Comparison of ENCODE assay signal across 13 cellular contexts in genomic region chr10:95963202-95963991, GRCh38. TPM values are rescaled to one million over a fixed set of nuclear protein-coding genes. Genes with fewer than 3 reads are reported as not detected.
DNase-seq lines count a peak whose midpoint lies in the region; ATAC-seq and TF ChIP-seq lines count a peak whose summit lies in the region.
"Had no signal": no experiment of that assay in that cellular context is flagged by ENCODE, and none has a peak within 500 bp of the region (broad histone marks: within the 10 kb centered on the region; RNA-seq: fewer than 3 reads in every experiment).

No MANE protein-coding gene starts in this region.

- peak; percentile 23 for TF ChIP-seq POLR2A in GM18505 (IDR thresholded peaks at IDR 0.05; ENCODE audit: borderline replicate concordance, extremely low read depth, insufficient read depth, insufficient read length)

- no TSS peak for BruUV-seq in MCF 10A (replicated peaks; lab: Mats Ljungman, UMichigan)

- peaks cover 9 to 27% (median 15%) of the 10 kb centered on the region in 4 donors for H3K4me1 Mint-ChIP-seq in CD4-positive, CD25-positive, alpha-beta regulatory T cell
- peaks cover 11% of the 10 kb centered on the region for H3K4me1 Mint-ChIP-seq in activated naive CD8-positive, alpha-beta T cell treated with anti-CD3 and anti-CD28 coated beads, Interleukin-2, amount 10 ng/mL, durations not matched to agents 7 days and 5 days
- no peaks in the 10 kb centered on the region for H3K4me1 Mint-ChIP-seq in MCF 10A (ENCODE audit: insufficient read depth, unreplicated experiment)

- CTCF ChIA-PET in MCF 10A (lab: Yijun Ruan, JAX) = interaction anchor here (0.6 kb wide), 3 partner anchors 9 to 785 kb away, joined by 3 read pairs; no protein-coding TSS in a partner anchor

- H3K9me3 Mint-ChIP-seq in CD4-positive, CD25-positive, alpha-beta regulatory T cell = peaks cover 0 to 10% (median 6%) of the 10 kb centered on the region in 7 donors
- peaks cover 8% of the 10 kb centered on the region for H3K9me3 Mint-ChIP-seq in activated naive CD8-positive, alpha-beta T cell treated with anti-CD3 and anti-CD28 coated beads, Interleukin-2, amount 10 ng/mL, durations not matched to agents 7 days and 5 days
- no peaks in the 10 kb centered on the region for H3K9me3 Mint-ChIP-seq in MCF 10A (ENCODE audit: unreplicated experiment)

- H3K36me3 Mint-ChIP-seq in CD4-positive, CD25-positive, alpha-beta regulatory T cell = no peaks in the 10 kb centered on the region
- peaks cover 7% of the 10 kb centered on the region for H3K36me3 Mint-ChIP-seq in activated naive CD8-positive, alpha-beta T cell treated with anti-CD3 and anti-CD28 coated beads, Interleukin-2, amount 10 ng/mL, durations not matched to agents 7 days and 5 days
- H3K36me3 Mint-ChIP-seq in MCF 10A (ENCODE audit: insufficient read depth, unreplicated experiment) = no peaks in the 10 kb centered on the region

- POLR2A ChIA-PET in activated naive CD8-positive, alpha-beta T cell treated with anti-CD3 and anti-CD28 coated beads, Interleukin-2, amount 10 ng/mL, durations not matched to agents 7 days and 5 days (lab: Charles Lee) = interaction anchor here (0.9 kb wide), 1 partner anchor 126 kb away, joined by 3 read pairs; no protein-coding TSS in a partner anchor
- POLR2A ChIA-PET in MCF 10A (lab: Yijun Ruan, JAX) = interaction anchor here (0.6 kb wide), 1 partner anchor 1040 kb away, joined by 3 read pairs; no protein-coding TSS in a partner anchor

- H3K27me3 Mint-ChIP-seq in CD4-positive, CD25-positive, alpha-beta regulatory T cell = no peaks in the 10 kb centered on the region
- no peaks in the 10 kb centered on the region for H3K27me3 Mint-ChIP-seq in activated naive CD8-positive, alpha-beta T cell treated with anti-CD3 and anti-CD28 coated beads, Interleukin-2, amount 10 ng/mL, durations not matched to agents 7 days and 5 days
- peaks cover 20% of the 10 kb centered on the region for H3K27me3 Mint-ChIP-seq in MCF 10A (ENCODE audit: insufficient read depth, unreplicated experiment)

- peak overlapping the region; percentile 65 for H3K27ac ChIP-seq in CD4-positive, CD25-positive, alpha-beta regulatory T cell (ENCODE audit: insufficient read depth, low read length, poor library complexity, severe bottlenecking)
- H3K27ac ChIP-seq: C4-2B had no signal

- no peaks in the 10 kb centered on the region for H3K27me3 ChIP-seq in CD4-positive, CD25-positive, alpha-beta regulatory T cell (ENCODE audit: control insufficient read depth, insufficient read depth, low read length)

- TF ChIP-seq CTCF in MCF 10A (IDR thresholded peaks at IDR 0.05; ENCODE audit: unreplicated experiment) = no peak

- ATAC-seq in CD4-positive, CD25-positive, alpha-beta regulatory T cell (ENCODE audit: low read depth in 2 of 2) = peak; percentile 72 to 81
- no peak for ATAC-seq in GM18505 (IDR thresholded peaks at IDR 0.05; ENCODE audit: unreplicated experiment)
- peak; percentile 76 for ATAC-seq in activated naive CD8-positive, alpha-beta T cell treated with anti-CD3 and anti-CD28 coated beads, Interleukin-2, amount 10 ng/mL, durations not matched to agents 7 days and 5 days (ENCODE audit: low read depth)
- no peak for ATAC-seq in GM18517 (IDR thresholded peaks at IDR 0.05; ENCODE audit: unreplicated experiment)
- ATAC-seq in SK-N-SH treated with all-trans-retinoic acid at 6 μM for 48 hours = no peak
- ATAC-seq: PC-3 had no signal

- H3K4me1 ChIP-seq in CD4-positive, CD25-positive, alpha-beta regulatory T cell (ENCODE audit: control insufficient read depth, insufficient read depth, low read length, poor library complexity, severe bottlenecking) = peaks cover 19% of the 10 kb centered on the region

- peak overlapping the region; percentile 71 for H3K4me3 ChIP-seq in CD4-positive, CD25-positive, alpha-beta regulatory T cell (ENCODE audit: low read depth, low read length)

- intact Hi-C loops in MCF 10A (cut with micrococcal nuclease) = no loop called here

- peak overlapping the region; percentile 70 to 89 (median 79) for H3K27ac Mint-ChIP-seq in CD4-positive, CD25-positive, alpha-beta regulatory T cell
- peak overlapping the region; percentile 83 for H3K27ac Mint-ChIP-seq in activated naive CD8-positive, alpha-beta T cell treated with anti-CD3 and anti-CD28 coated beads, Interleukin-2, amount 10 ng/mL, durations not matched to agents 7 days and 5 days
- no peak overlapping the region for H3K27ac Mint-ChIP-seq in MCF 10A (ENCODE audit: low read depth, unreplicated experiment)

- peak overlapping the region; percentile 5 to 62 (median 34) for H3K4me3 Mint-ChIP-seq in CD4-positive, CD25-positive, alpha-beta regulatory T cell
- peak overlapping the region; percentile 53 for H3K4me3 Mint-ChIP-seq in activated naive CD8-positive, alpha-beta T cell treated with anti-CD3 and anti-CD28 coated beads, Interleukin-2, amount 10 ng/mL, durations not matched to agents 7 days and 5 days
- no peak overlapping the region for H3K4me3 Mint-ChIP-seq in MCF 10A (ENCODE audit: unreplicated experiment)

- peaks cover 7 to 17% of the 10 kb centered on the region in 2 experiments for H3K9me3 ChIP-seq in CD4-positive, CD25-positive, alpha-beta regulatory T cell (ENCODE audit: control insufficient read depth in 2 of 2, low read length in 2 of 2)

- DNase-seq in CD4-positive, CD25-positive, alpha-beta regulatory T cell = peak in 2 of 3 donors; percentile 33 to 74
- DNase-seq in NOMO-1 treated with dmso at 0.1 percent for 144 hours (lab: John Stamatoyannopoulos, UW; ENCODE audit: unreplicated experiment) = peak; percentile 38
- DNase-seq in activated naive CD8-positive, alpha-beta T cell treated with anti-CD3 and anti-CD28 coated beads, Interleukin-2, amount 10 ng/mL, durations not matched to agents 7 days and 5 days = no peak
- no peak for DNase-seq in cerebellar cortex (ENCODE audit: low spot score)
- DNase-seq in MCF 10A (ENCODE audit: unreplicated experiment) = no peak
- DNase-seq: activated gamma-delta T cell, NCI-H2029, PC-3, trophoblast cell had no signal

- H3K36me3 ChIP-seq in CD4-positive, CD25-positive, alpha-beta regulatory T cell (ENCODE audit: control insufficient read depth, insufficient read depth, low read length) = no peaks in the 10 kb centered on the region

TF ChIP-seq in SK-N-SH treated with all-trans-retinoic acid at 6 μM for 48 hours, 23 proteins besides CTCF, POLR2A, EP300 and RAD21 (continues in another document):
- TF ChIP-seq, protein P1, sequence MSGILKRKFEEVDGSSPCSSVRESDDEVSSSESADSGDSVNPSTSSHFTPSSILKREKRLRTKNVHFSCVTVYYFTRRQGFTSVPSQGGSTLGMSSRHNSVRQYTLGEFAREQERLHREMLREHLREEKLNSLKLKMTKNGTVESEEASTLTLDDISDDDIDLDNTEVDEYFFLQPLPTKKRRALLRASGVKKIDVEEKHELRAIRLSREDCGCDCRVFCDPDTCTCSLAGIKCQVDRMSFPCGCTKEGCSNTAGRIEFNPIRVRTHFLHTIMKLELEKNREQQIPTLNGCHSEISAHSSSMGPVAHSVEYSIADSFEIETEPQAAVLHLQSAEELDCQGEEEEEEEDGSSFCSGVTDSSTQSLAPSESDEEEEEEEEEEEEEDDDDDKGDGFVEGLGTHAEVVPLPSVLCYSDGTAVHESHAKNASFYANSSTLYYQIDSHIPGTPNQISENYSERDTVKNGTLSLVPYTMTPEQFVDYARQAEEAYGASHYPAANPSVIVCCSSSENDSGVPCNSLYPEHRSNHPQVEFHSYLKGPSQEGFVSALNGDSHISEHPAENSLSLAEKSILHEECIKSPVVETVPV (CRISPR knock-in tag; IDR thresholded peaks at IDR 0.05) = no peak
- TF ChIP-seq ZC3H10 (CRISPR knock-in tag; IDR thresholded peaks at IDR 0.05) = no peak
- no peak for TF ChIP-seq BACH2 (CRISPR knock-in tag; IDR thresholded peaks at IDR 0.05; ENCODE audit: borderline replicate concordance)
- TF ChIP-seq, protein P2, sequence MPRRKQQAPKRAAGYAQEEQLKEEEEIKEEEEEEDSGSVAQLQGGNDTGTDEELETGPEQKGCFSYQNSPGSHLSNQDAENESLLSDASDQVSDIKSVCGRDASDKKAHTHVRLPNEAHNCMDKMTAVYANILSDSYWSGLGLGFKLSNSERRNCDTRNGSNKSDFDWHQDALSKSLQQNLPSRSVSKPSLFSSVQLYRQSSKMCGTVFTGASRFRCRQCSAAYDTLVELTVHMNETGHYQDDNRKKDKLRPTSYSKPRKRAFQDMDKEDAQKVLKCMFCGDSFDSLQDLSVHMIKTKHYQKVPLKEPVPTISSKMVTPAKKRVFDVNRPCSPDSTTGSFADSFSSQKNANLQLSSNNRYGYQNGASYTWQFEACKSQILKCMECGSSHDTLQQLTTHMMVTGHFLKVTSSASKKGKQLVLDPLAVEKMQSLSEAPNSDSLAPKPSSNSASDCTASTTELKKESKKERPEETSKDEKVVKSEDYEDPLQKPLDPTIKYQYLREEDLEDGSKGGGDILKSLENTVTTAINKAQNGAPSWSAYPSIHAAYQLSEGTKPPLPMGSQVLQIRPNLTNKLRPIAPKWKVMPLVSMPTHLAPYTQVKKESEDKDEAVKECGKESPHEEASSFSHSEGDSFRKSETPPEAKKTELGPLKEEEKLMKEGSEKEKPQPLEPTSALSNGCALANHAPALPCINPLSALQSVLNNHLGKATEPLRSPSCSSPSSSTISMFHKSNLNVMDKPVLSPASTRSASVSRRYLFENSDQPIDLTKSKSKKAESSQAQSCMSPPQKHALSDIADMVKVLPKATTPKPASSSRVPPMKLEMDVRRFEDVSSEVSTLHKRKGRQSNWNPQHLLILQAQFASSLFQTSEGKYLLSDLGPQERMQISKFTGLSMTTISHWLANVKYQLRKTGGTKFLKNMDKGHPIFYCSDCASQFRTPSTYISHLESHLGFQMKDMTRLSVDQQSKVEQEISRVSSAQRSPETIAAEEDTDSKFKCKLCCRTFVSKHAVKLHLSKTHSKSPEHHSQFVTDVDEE (CRISPR knock-in tag; IDR thresholded peaks at IDR 0.05) = no peak

RNA-seq across cellular contexts. Expression of gene CC2D2B, which starts 55.6 kb away (rescaled TPM):
- 3.1 TPM for total RNA-seq in CD4-positive, CD25-positive, alpha-beta regulatory T cell
- under 1 TPM in 1 of 4 donors, not detected in 3; 0.63 TPM for polyA plus RNA-seq in CD4-positive, CD25-positive, alpha-beta regulatory T cell
- under 1 TPM in 1 of 2 experiments, not detected in 1; 0.48 TPM for total RNA-seq in activated naive CD8-positive, alpha-beta T cell treated with anti-CD3 and anti-CD28 coated beads, Interleukin-2, amount 10 ng/mL, durations not matched to agents 7 days and 5 days
- not detected in 2 replicates for total RNA-seq in MCF 10A (2022)
- total RNA-seq: PC-3 had no signal

Comparison
In these comparisons a context has a peak if more than half of its experiments do, and no peak if none do; other contexts are left out.
1. ATAC-seq: peak in CD4-positive, CD25-positive, alpha-beta regulatory T cell (2 of 2) and activated naive CD8-positive, alpha-beta T cell treated with anti-CD3 and anti-CD28 coated beads, Interleukin-2, amount 10 ng/mL, durations not matched to agents 7 days and 5 days (single experiment); none in GM18505 (single experiment), GM18517 (single experiment) and SK-N-SH treated with all-trans-retinoic acid at 6 μM for 48 hours (single experiment).
2. DNase-seq: peak in CD4-positive, CD25-positive, alpha-beta regulatory T cell (2 of 3) and NOMO-1 treated with dmso at 0.1 percent for 144 hours (single experiment); none in activated naive CD8-positive, alpha-beta T cell treated with anti-CD3 and anti-CD28 coated beads, Interleukin-2, amount 10 ng/mL, durations not matched to agents 7 days and 5 days (single experiment), cerebellar cortex (single experiment) and MCF 10A (single experiment).